In genomic region chr22:19596680-19597398, GRCh38 we compare ENCODE assay signal across 1 cellular context.
A peak's percentile ranks its signal among the peaks of the same experiment; 100 is the strongest.
TF ChIP-seq lines count a peak whose summit lies in the region.

No MANE protein-coding gene starts in this region.

TF ChIP-seq in HepG2, 621 proteins besides CTCF, POLR2A, EP300 and RAD21 (continues in another document):
- TF ChIP-seq SMAD1 (CRISPR knock-in tag; IDR thresholded peaks at IDR 0.05; ENCODE audit: borderline replicate concordance, low read depth) (no peak), ATF7 (IDR thresholded peaks at IDR 0.05) (no peak), ATF7 (CRISPR knock-in tag; IDR thresholded peaks at IDR 0.05) (no peak), ZNF574 (CRISPR knock-in tag; IDR thresholded peaks at IDR 0.05) (0 out of 2 replicates have a peak, but pooled peaks have one; percentile 18), ATAD3A (CRISPR knock-in tag; IDR thresholded peaks at IDR 0.05) (no peak), ZMAT3 (CRISPR knock-in tag; conservative IDR thresholded peaks at IDR 0.05) (no peak), MEIS1 (CRISPR knock-in tag; IDR thresholded peaks at IDR 0.05; ENCODE audit: borderline replicate concordance) (no peak), ZFP36L1 (CRISPR knock-in tag; IDR thresholded peaks at IDR 0.05) (no peak), ZBTB20 (CRISPR knock-in tag; IDR thresholded peaks at IDR 0.05; ENCODE audit: borderline replicate concordance, low read depth) (no peak), PLSCR1 (CRISPR knock-in tag; IDR thresholded peaks at IDR 0.05; ENCODE audit: borderline replicate concordance) (no peak), CEBPG (CRISPR knock-in tag; IDR thresholded peaks at IDR 0.05) (no peak), KDM5B (CRISPR knock-in tag; IDR thresholded peaks at IDR 0.05; ENCODE audit: borderline replicate concordance) (0 out of 2 replicates have a peak, but pooled peaks have one; percentile 36), ZNF121 (CRISPR knock-in tag; IDR thresholded peaks at IDR 0.05) (0 out of 2 replicates have a peak, but pooled peaks have one; percentile 30), SALL1 (CRISPR knock-in tag; IDR thresholded peaks at IDR 0.05) (0 out of 2 replicates have a peak, but pooled peaks have one; percentile 8), ZBTB21 (CRISPR knock-in tag; IDR thresholded peaks at IDR 0.05) (no peak), PATZ1 (CRISPR knock-in tag; IDR thresholded peaks at IDR 0.05) (no peak), ZNF672 (CRISPR knock-in tag; IDR thresholded peaks at IDR 0.05) (no peak), ZNF20 (CRISPR knock-in tag; IDR thresholded peaks at IDR 0.05) (no peak), SIN3B (IDR thresholded peaks at IDR 0.05; ENCODE audit: low read length) (no peak), CEBPZ (IDR thresholded peaks at IDR 0.05; ENCODE audit: low read length) (no peak), ZNF768 (CRISPR knock-in tag; IDR thresholded peaks at IDR 0.05) (0 out of 2 replicates have a peak, but pooled peaks have one; percentile 13), ZNF781 (CRISPR knock-in tag; IDR thresholded peaks at IDR 0.05; ENCODE audit: borderline replicate concordance, not compliant biosample characterization) (no peak), DZIP1 (CRISPR knock-in tag; IDR thresholded peaks at IDR 0.05) (peak; percentile 81; the same call in 1 of the 2 replicates), FIP1L1 (IDR thresholded peaks at IDR 0.05; ENCODE audit: borderline replicate concordance, insufficient read depth, low read depth, low read length) (no peak), ZBTB39 (CRISPR knock-in tag; IDR thresholded peaks at IDR 0.05) (no peak), ZBED4 (CRISPR knock-in tag; IDR thresholded peaks at IDR 0.05; ENCODE audit: borderline replicate concordance) (no peak), ARID4A (CRISPR knock-in tag; IDR thresholded peaks at IDR 0.05; ENCODE audit: borderline replicate concordance) (0 out of 2 replicates have a peak, but pooled peaks have one; percentile 25), CBX1 (IDR thresholded peaks at IDR 0.05; ENCODE audit: low read depth) (no peak), ZFAT (CRISPR knock-in tag; conservative IDR thresholded peaks at IDR 0.05) (no peak), PRMT3 (CRISPR knock-in tag; IDR thresholded peaks at IDR 0.05; ENCODE audit: borderline replicate concordance, low read depth) (no peak), FOSL2 (CRISPR knock-in tag; IDR thresholded peaks at IDR 0.05) (no peak)
